ENCODE assay signal across 18 cellular contexts in the genomic region with DNA sequence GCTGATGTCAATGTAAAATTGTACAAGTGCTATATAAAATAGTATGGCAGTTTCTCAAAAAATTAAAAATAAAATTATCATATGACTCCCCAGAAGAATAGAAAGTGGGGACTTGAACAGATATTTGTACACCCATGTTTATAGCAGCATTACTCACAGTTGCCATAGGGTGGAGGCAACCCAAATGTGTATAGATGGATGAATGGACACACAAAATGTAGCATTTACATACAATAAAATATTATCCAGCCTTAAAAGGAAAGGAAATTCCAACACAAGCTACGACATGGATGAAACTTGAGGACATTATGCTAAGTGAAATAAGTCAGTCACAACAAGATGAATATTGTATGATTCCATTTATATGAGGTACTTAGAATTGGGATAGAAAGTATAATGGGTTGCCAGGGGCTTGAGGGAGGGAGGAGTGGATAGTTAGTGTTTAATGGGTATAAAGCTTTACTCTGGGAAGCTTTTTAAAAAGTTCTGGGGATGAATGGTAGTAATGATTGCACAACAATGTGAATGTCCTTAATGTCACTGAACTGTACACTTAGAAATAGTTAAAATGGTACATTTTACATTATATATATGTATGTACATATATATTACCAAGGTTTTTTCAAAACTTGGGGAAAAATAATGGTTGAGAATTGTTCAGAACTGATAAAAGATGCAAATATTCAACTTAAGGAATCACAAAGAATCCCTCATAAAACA. TPM values are rescaled to one million over a fixed set of nuclear protein-coding genes. Genes with fewer than 3 reads are reported as not detected.
DNase-seq lines count a peak whose midpoint lies in the region; ATAC-seq, FAIRE-seq and TF ChIP-seq lines count a peak whose summit lies in the region.
"Had no signal": no experiment of that assay in that cellular context is flagged by ENCODE, and none has a peak within 500 bp of the region (broad histone marks: within the 10 kb centered on the region; RNA-seq: fewer than 3 reads in every experiment).

No MANE protein-coding gene starts in this region.

- H3K9me3 ChIP-seq in liver (ENCODE audit: control insufficient read depth in 4 of 4, low read length in 3 of 4) (no peaks in the 10 kb centered on the region), Caco-2 (no peaks in the 10 kb centered on the region)
- H3K9me3 ChIP-seq: BLaER1, HAP-1 had no signal

- no peaks in the 10 kb centered on the region for H3K27me3 ChIP-seq in liver (ENCODE audit: control insufficient read depth in 4 of 4, insufficient read depth in 4 of 4, low read length in 3 of 4)
- no peaks in the 10 kb centered on the region for H3K27me3 ChIP-seq in Caco-2 (replicated peaks; ENCODE audit: control insufficient read depth, insufficient read depth, low read length)
- H3K27me3 ChIP-seq: BLaER1 had no signal

- WGBS in liver, result 97% methylated on average over 1 of the region's 1 CpG

- no peak overlapping the region for H3K4me3 ChIP-seq in liver (ENCODE audit: low read depth in 1 of 3, low read length in 3 of 3)
- no peak overlapping the region for H3K4me3 ChIP-seq in Caco-2 (ENCODE audit: low read depth, low read length)
- H3K4me3 ChIP-seq: BLaER1, HAP-1 had no signal

- H3K9ac ChIP-seq in liver (ENCODE audit: low read depth in 1 of 2, low read length in 2 of 2), result no peak overlapping the region
- H3K9ac ChIP-seq: BLaER1 had no signal

- H3K36me3 Mint-ChIP-seq in activated CD8-positive, alpha-beta T cell treated with anti-CD3 and anti-CD28 coated beads for 36 hours (ENCODE audit: low read depth), result no peaks in the 10 kb centered on the region
- no peaks in the 10 kb centered on the region for H3K36me3 Mint-ChIP-seq in activated CD8-positive, alpha-beta T cell treated with anti-CD3 and anti-CD28 coated beads, Interleukin-2, amount 10 ng/mL, durations not matched to agents 7 days and 5 days (ENCODE audit: low read depth)
- H3K36me3 Mint-ChIP-seq in Caco-2 (ENCODE audit: insufficient read depth, unreplicated experiment), result no peaks in the 10 kb centered on the region

- no peak for ATAC-seq in activated CD8-positive, alpha-beta T cell treated with anti-CD3 and anti-CD28 coated beads for 36 hours
- no peak for ATAC-seq in activated CD8-positive, alpha-beta T cell treated with anti-CD3 and anti-CD28 coated beads, Interleukin-2, amount 10 ng/mL, durations not matched to agents 7 days and 5 days
- ATAC-seq in GM19467 (IDR thresholded peaks at IDR 0.05; ENCODE audit: unreplicated experiment), result no peak

- CTCF ChIA-PET in activated CD8-positive, alpha-beta T cell treated with anti-CD3 and anti-CD28 coated beads for 36 hours (lab: Charles Lee), result interaction anchor here (0.9 to 2.7 kb wide), 4 partner anchors 11 to 71 kb away, joined by 3 to 12 read pairs (median 3); no protein-coding TSS in a partner anchor
- CTCF ChIA-PET in activated CD8-positive, alpha-beta T cell treated with anti-CD3 and anti-CD28 coated beads, Interleukin-2, amount 10 ng/mL, durations not matched to agents 7 days and 5 days (lab: Charles Lee), result interaction anchor here (0.6 to 1.6 kb wide), 4 partner anchors 8 to 65 kb away, joined by 3 to 5 read pairs (median 4); no protein-coding TSS in a partner anchor
- CTCF ChIA-PET in Caco-2 (lab: Charles Lee), result no interaction called here

- no peak for TF ChIP-seq RAD21 in liver (IDR thresholded peaks at IDR 0.05)

- H3K4me1 ChIP-seq in liver (ENCODE audit: control insufficient read depth in 4 of 4, insufficient read depth in 4 of 4, low read length in 3 of 4) (peaks cover 1 to 20% (median 11%) of the 10 kb centered on the region in 4 donors), Caco-2 (peaks cover 73% of the 10 kb centered on the region)
- H3K4me1 ChIP-seq: BLaER1, HAP-1 had no signal

- H3K9me3 Mint-ChIP-seq in activated CD8-positive, alpha-beta T cell treated with anti-CD3 and anti-CD28 coated beads for 36 hours, result no peaks in the 10 kb centered on the region
- H3K9me3 Mint-ChIP-seq in activated CD8-positive, alpha-beta T cell treated with anti-CD3 and anti-CD28 coated beads, Interleukin-2, amount 10 ng/mL, durations not matched to agents 7 days and 5 days (ENCODE audit: insufficient read depth), result no peaks in the 10 kb centered on the region
- no peaks in the 10 kb centered on the region for H3K9me3 Mint-ChIP-seq in Caco-2 (ENCODE audit: unreplicated experiment)

- peaks cover 4% of the 10 kb centered on the region for H3K4me1 Mint-ChIP-seq in activated CD8-positive, alpha-beta T cell treated with anti-CD3 and anti-CD28 coated beads for 36 hours (ENCODE audit: low read depth)
- H3K4me1 Mint-ChIP-seq in activated CD8-positive, alpha-beta T cell treated with anti-CD3 and anti-CD28 coated beads, Interleukin-2, amount 10 ng/mL, durations not matched to agents 7 days and 5 days (ENCODE audit: low read depth), result no peaks in the 10 kb centered on the region
- H3K4me1 Mint-ChIP-seq in Caco-2 (ENCODE audit: low read depth, unreplicated experiment), result peaks cover 19% of the 10 kb centered on the region

- POLR2A ChIA-PET in activated CD8-positive, alpha-beta T cell treated with anti-CD3 and anti-CD28 coated beads for 36 hours (lab: Charles Lee), result no interaction called here
- POLR2A ChIA-PET in activated CD8-positive, alpha-beta T cell treated with anti-CD3 and anti-CD28 coated beads, Interleukin-2, amount 10 ng/mL, durations not matched to agents 7 days and 5 days (lab: Charles Lee), result no interaction called here
- POLR2A ChIA-PET in Caco-2 (lab: Charles Lee), result no interaction called here

- BruUV-seq in Caco-2 (replicated peaks; lab: Mats Ljungman, UMichigan), result no TSS peak

- peak; percentile 41 for FAIRE-seq in GM18507 (lab: Jason Lieb, UNC)

- peaks cover 1% of the 10 kb centered on the region for H3K27me3 Mint-ChIP-seq in activated CD8-positive, alpha-beta T cell treated with anti-CD3 and anti-CD28 coated beads for 36 hours
- H3K27me3 Mint-ChIP-seq in activated CD8-positive, alpha-beta T cell treated with anti-CD3 and anti-CD28 coated beads, Interleukin-2, amount 10 ng/mL, durations not matched to agents 7 days and 5 days (ENCODE audit: low read depth), result no peaks in the 10 kb centered on the region
- no peaks in the 10 kb centered on the region for H3K27me3 Mint-ChIP-seq in Caco-2 (ENCODE audit: insufficient read depth, unreplicated experiment)

- H3K27ac Mint-ChIP-seq in activated CD8-positive, alpha-beta T cell treated with anti-CD3 and anti-CD28 coated beads for 36 hours, result no peak overlapping the region
- H3K27ac Mint-ChIP-seq in activated CD8-positive, alpha-beta T cell treated with anti-CD3 and anti-CD28 coated beads, Interleukin-2, amount 10 ng/mL, durations not matched to agents 7 days and 5 days, result no peak overlapping the region
- H3K27ac Mint-ChIP-seq in Caco-2 (ENCODE audit: unreplicated experiment), result no peak overlapping the region

- no peaks in the 10 kb centered on the region for H3K36me3 ChIP-seq in liver (ENCODE audit: control insufficient read depth in 4 of 4, insufficient read depth in 3 of 4, low read depth in 1 of 4, low read length in 3 of 4)
- H3K36me3 ChIP-seq in Caco-2 (ENCODE audit: control insufficient read depth, insufficient read depth, low read length), result no peaks in the 10 kb centered on the region
- H3K36me3 ChIP-seq: BLaER1, HAP-1 had no signal

- H3K27ac ChIP-seq in liver (ENCODE audit: low read depth in 1 of 2, low read length in 2 of 2), result no peak overlapping the region
- H3K27ac ChIP-seq: BLaER1 had no signal

- H3K4me3 Mint-ChIP-seq in activated CD8-positive, alpha-beta T cell treated with anti-CD3 and anti-CD28 coated beads for 36 hours, result no peak overlapping the region
- no peak overlapping the region for H3K4me3 Mint-ChIP-seq in activated CD8-positive, alpha-beta T cell treated with anti-CD3 and anti-CD28 coated beads, Interleukin-2, amount 10 ng/mL, durations not matched to agents 7 days and 5 days
- H3K4me3 Mint-ChIP-seq in Caco-2 (ENCODE audit: unreplicated experiment), result no peak overlapping the region

- no peak for TF ChIP-seq CTCF in activated CD8-positive, alpha-beta T cell treated with anti-CD3 and anti-CD28 coated beads for 36 hours (IDR thresholded peaks at IDR 0.05)
- TF ChIP-seq CTCF in liver (IDR thresholded peaks at IDR 0.05; ENCODE audit: low read depth, low read length, missing input control), result no peak
- no peak for TF ChIP-seq CTCF in Caco-2 (IDR thresholded peaks at IDR 0.05; ENCODE audit: insufficient read depth in 1 of 2, low read depth in 1 of 2, low read length in 1 of 2, severe bottlenecking in 1 of 2, unreplicated experiment in 1 of 2)

- intact Hi-C loops in activated CD8-positive, alpha-beta T cell treated with anti-CD3 and anti-CD28 coated beads for 36 hours (cut with micrococcal nuclease), result no loop called here
- intact Hi-C loops in Caco-2 (cut with micrococcal nuclease; ENCODE audit: unreplicated experiment), result no loop called here

- peak; percentile 18 for DNase-seq in activated CD8-positive, alpha-beta T cell treated with anti-CD3 and anti-CD28 coated beads for 36 hours
- no peak for DNase-seq in activated CD8-positive, alpha-beta T cell treated with anti-CD3 and anti-CD28 coated beads, Interleukin-2, amount 10 ng/mL, durations not matched to agents 7 days and 5 days
- DNase-seq in GM18507 (ENCODE audit: extremely low spot score, insufficient read length, low read depth) (no peak), RKO (ENCODE audit: low spot score) (peak; percentile 5), Caco-2 (no peak), DMS153 treated with DMSO at 0.1 percent for 48 hours (lab: John Stamatoyannopoulos, UW; ENCODE audit: unreplicated experiment) (no peak)
- DNase-seq: 8988T, DMS 273 treated with DMSO at 0.1 percent for 48 hours, KBM-7, NCI-H1436, NCI-H2029, NCI-H2171 treated with DMSO at 0.1 percent for 48 hours, NCI-H446 treated with DMSO at 0.1 percent for 48 hours had no signal

TF ChIP-seq in liver, 16 proteins besides CTCF, POLR2A, EP300 and RAD21:
- TF ChIP-seq ATF3 (IDR thresholded peaks at IDR 0.05) (no peak), EGR1 (IDR thresholded peaks at IDR 0.05; ENCODE audit: low read depth in 2 of 2) (no peak), FOXA2 (IDR thresholded peaks at IDR 0.05) (no peak), RXRA (IDR thresholded peaks at IDR 0.05) (peak; percentile 60 to 73)
TF ChIP-seq in liver: peak in this region for 1.

RNA-seq across cellular contexts. Expression of gene ADORA3, which starts 53.0 kb away (rescaled TPM):
- not detected for total RNA-seq in activated CD8-positive, alpha-beta T cell treated with anti-CD3 and anti-CD28 coated beads for 36 hours
- under 1 TPM in 1 of 2 experiments, not detected in 1; 0.18 TPM for total RNA-seq in activated CD8-positive, alpha-beta T cell treated with anti-CD3 and anti-CD28 coated beads, Interleukin-2, amount 10 ng/mL, durations not matched to agents 7 days and 5 days
- 1 to 10 TPM; 2.3 to 4.0 TPM for total RNA-seq in liver
- 1 to 10 TPM in 1 of 2 donors, under 1 TPM in 1; 0.97 to 5.6 TPM for polyA plus RNA-seq in liver
- not detected in 2 replicates for total RNA-seq in Caco-2 (2022)
- total RNA-seq: SK-MEL-5 had no signal

RNA-seq across cellular contexts. Expression of gene TMIGD3, which starts 53.0 kb away (rescaled TPM):
- total RNA-seq in activated CD8-positive, alpha-beta T cell treated with anti-CD3 and anti-CD28 coated beads for 36 hours, result not detected
- not detected for total RNA-seq in activated CD8-positive, alpha-beta T cell treated with anti-CD3 and anti-CD28 coated beads, Interleukin-2, amount 10 ng/mL, durations not matched to agents 7 days and 5 days
- total RNA-seq in liver (1 to 10 TPM; 2.6 to 5.7 TPM), Caco-2 (2022) (0.35 and 0.88 TPM in 2 replicates)
- polyA plus RNA-seq in liver, result 1 to 10 TPM; 3.4 to 5.9 TPM

Comparison
In these comparisons a context has a peak if more than half of its experiments do, and no peak if none do; other contexts are left out.
1. DNase-seq: peak in activated CD8-positive, alpha-beta T cell treated with anti-CD3 and anti-CD28 coated beads for 36 hours (single experiment) and RKO (single experiment); none in activated CD8-positive, alpha-beta T cell treated with anti-CD3 and anti-CD28 coated beads, Interleukin-2, amount 10 ng/mL, durations not matched to agents 7 days and 5 days (single experiment), GM18507 (single experiment), Caco-2 (0 of 2) and DMS153 treated with DMSO at 0.1 percent for 48 hours (single experiment).